ENCODE assay signal across 1 cellular context in genomic region chr5:6712582-6713273, GRCh38.
TF ChIP-seq lines count a peak whose summit lies in the region.

No MANE protein-coding gene starts in this region.

TF ChIP-seq in WTC11, 78 proteins besides CTCF, POLR2A, EP300 and RAD21 (continued from another document):
- 0 out of 2 replicates have a peak, but pooled peaks have one; percentile 26 for TF ChIP-seq NR3C1 (CRISPR knock-in tag; conservative IDR thresholded peaks at IDR 0.05; ENCODE audit: low read depth)
- no peak for TF ChIP-seq SOX15 (CRISPR knock-in tag; IDR thresholded peaks at IDR 0.05)
- no peak for TF ChIP-seq ZNF671 (CRISPR knock-in tag; IDR thresholded peaks at IDR 0.05)
- 0 out of 2 replicates have a peak, but pooled peaks have one; percentile 19 for TF ChIP-seq ZNF263 (CRISPR knock-in tag; IDR thresholded peaks at IDR 0.05; ENCODE audit: low read depth)
- TF ChIP-seq FOXP4 (CRISPR knock-in tag; IDR thresholded peaks at IDR 0.05) = peak; percentile 87; the same call in 1 of the 2 replicates
- TF ChIP-seq ZNF121 (CRISPR knock-in tag; IDR thresholded peaks at IDR 0.05) = peak; percentile 97
- TF ChIP-seq ELF4 (CRISPR knock-in tag; IDR thresholded peaks at IDR 0.05; ENCODE audit: low read depth) = peak; percentile 50; the same call in 1 of the 2 replicates
- peak; percentile 44; the same call in 1 of the 2 replicates for TF ChIP-seq SMAD3 (CRISPR knock-in tag; IDR thresholded peaks at IDR 0.05; ENCODE audit: borderline replicate concordance)
- TF ChIP-seq ESRRA (CRISPR knock-in tag; IDR thresholded peaks at IDR 0.05; ENCODE audit: borderline replicate concordance) = no peak
- TF ChIP-seq E2F5 (CRISPR knock-in tag; IDR thresholded peaks at IDR 0.05) = peak; percentile 79; the same call in 1 of the 2 replicates
- peak; percentile 71 for TF ChIP-seq USF2 (CRISPR knock-in tag; IDR thresholded peaks at IDR 0.05)
- TF ChIP-seq ATF1 (CRISPR knock-in tag; IDR thresholded peaks at IDR 0.05) = peak; percentile 83; the same call in 1 of the 2 replicates
- TF ChIP-seq MYBL2 (CRISPR knock-in tag; IDR thresholded peaks at IDR 0.05) = peak; percentile 56; the same call in 1 of the 2 replicates
- peak; percentile 10; the same call in 1 of the 2 replicates for TF ChIP-seq E2F4 (CRISPR knock-in tag; IDR thresholded peaks at IDR 0.05; ENCODE audit: borderline replicate concordance, low read depth)
- TF ChIP-seq AFF4 (CRISPR knock-in tag; IDR thresholded peaks at IDR 0.05; ENCODE audit: borderline replicate concordance) = no peak
- 0 out of 2 replicates have a peak, but pooled peaks have one; percentile 40 for TF ChIP-seq ZNF232 (CRISPR knock-in tag; IDR thresholded peaks at IDR 0.05)
- TF ChIP-seq IRF1 (CRISPR knock-in tag; IDR thresholded peaks at IDR 0.05) = 0 out of 2 replicates have a peak, but pooled peaks have one; percentile 62
